Comparison of ENCODE assay signal across 8 cellular contexts in the genomic region with DNA sequence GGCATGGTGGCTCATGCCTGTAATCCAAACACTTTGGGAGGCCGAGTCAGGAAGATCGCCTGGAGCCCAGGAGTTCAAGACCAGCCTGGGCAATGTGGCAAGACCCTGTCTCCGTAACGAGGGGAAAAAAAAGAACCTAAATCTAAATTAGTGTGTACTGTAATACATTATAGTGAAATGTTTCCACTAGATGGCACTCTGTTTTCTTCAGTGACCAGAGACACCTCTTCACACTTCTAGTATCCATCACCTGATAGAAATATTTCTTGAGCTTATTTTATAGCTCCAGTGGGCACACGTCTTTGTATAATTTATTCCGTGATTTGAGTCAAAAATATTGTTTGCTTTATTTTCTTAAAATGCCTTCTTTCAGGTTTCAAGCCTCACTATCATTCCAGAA.
DNase-seq lines count a peak whose midpoint lies in the region; ATAC-seq, FAIRE-seq and TF ChIP-seq lines count a peak whose summit lies in the region.

No MANE protein-coding gene starts in this region.

- H4K91ac ChIP-seq in neuronal stem cell (ENCODE audit: low read depth, low read length, poor library complexity) = no peak overlapping the region

- DNase-seq in D721Med (ENCODE audit: insufficient read length, low spot score) (no peak), NOMO-1 treated with dmso at 0.1 percent for 144 hours (lab: John Stamatoyannopoulos, UW; ENCODE audit: unreplicated experiment) (peak; percentile 26), colonic mucosa (no peak), retinal pigment epithelial cell (ENCODE audit: low read depth) (no peak), neuronal stem cell (ENCODE audit: low spot score) (no peak)

- no peak overlapping the region for H3K4me3 ChIP-seq in colonic mucosa
- H3K4me3 ChIP-seq in retinal pigment epithelial cell (ENCODE audit: low read length) = no peak overlapping the region
- H3K4me3 ChIP-seq in neuronal stem cell (ENCODE audit: low read length in 2 of 2) = no peak overlapping the region

- no CpG with 5 or more reads among the region's 6 CpGs for WGBS in neuronal stem cell (ENCODE audit: extremely low coverage in 2 of 2, insufficient read length in 2 of 2, insufficient replicate concordance in 1 of 2), 2 donors

- H2AFZ ChIP-seq in neuronal stem cell (ENCODE audit: low read length) = no peak overlapping the region

- H3K27ac ChIP-seq in colonic mucosa (no peak overlapping the region), neuronal stem cell (replicated peaks; ENCODE audit: low read length) (no peak overlapping the region)

- no peak for FAIRE-seq in D721Med (lab: Jason Lieb, UNC)

- H3K4me1 ChIP-seq in colonic mucosa (no peaks in the 10 kb centered on the region), neuronal stem cell (ENCODE audit: control insufficient read depth in 2 of 2, insufficient read depth in 1 of 2, low read depth in 1 of 2, low read length in 2 of 2) (peaks cover 0 to 13% of the 10 kb centered on the region in 2 donors)

- H3K14ac ChIP-seq in neuronal stem cell (ENCODE audit: low read length) = no peak overlapping the region

- intact Hi-C loops in colonic mucosa (cut with DNase I) = loop anchor here (10.0 kb wide), 1 partner anchor 573 kb away; no protein-coding TSS in a partner anchor

- ATAC-seq in GM21723 (IDR thresholded peaks at IDR 0.05; ENCODE audit: unreplicated experiment) (peak; percentile 58), HG03039 (IDR thresholded peaks at IDR 0.05; ENCODE audit: unreplicated experiment) (no peak), HG03135 (IDR thresholded peaks at IDR 0.05; ENCODE audit: unreplicated experiment) (no peak)

- H2BK12ac ChIP-seq in neuronal stem cell (ENCODE audit: low read length) = no peak overlapping the region

- no peak overlapping the region for H3K23ac ChIP-seq in neuronal stem cell (ENCODE audit: low read depth, low read length, poor library complexity)

- H3K9ac ChIP-seq in colonic mucosa (ENCODE audit: low read depth in 2 of 2, low read length in 2 of 2) (no peak overlapping the region), neuronal stem cell (ENCODE audit: low read depth, low read length, poor library complexity) (no peak overlapping the region)

- peaks cover 2% of the 10 kb centered on the region for H3K79me1 ChIP-seq in neuronal stem cell (ENCODE audit: low read depth, low read length)

- H3K18ac ChIP-seq in neuronal stem cell (ENCODE audit: low read length) = no peak overlapping the region

- H3K4me2 ChIP-seq in neuronal stem cell (ENCODE audit: insufficient read depth, low read length, poor library complexity, severe bottlenecking) = no peak overlapping the region

- H3K4ac ChIP-seq in neuronal stem cell (ENCODE audit: low read length) = no peak overlapping the region

- no peaks in the 10 kb centered on the region for H3K27me3 ChIP-seq in colonic mucosa
- H3K27me3 ChIP-seq in neuronal stem cell (ENCODE audit: control insufficient read depth in 3 of 3, insufficient read depth in 3 of 3, low read depth in 1 of 3, low read length in 3 of 3) = no peaks in the 10 kb centered on the region

- no peak overlapping the region for H2BK120ac ChIP-seq in neuronal stem cell (ENCODE audit: low read depth, low read length)

- no peak overlapping the region for H4K8ac ChIP-seq in neuronal stem cell (ENCODE audit: low read depth, low read length)

- H2AK5ac ChIP-seq in neuronal stem cell (ENCODE audit: low read depth, low read length) = no peak overlapping the region

- H2BK5ac ChIP-seq in neuronal stem cell (ENCODE audit: low read length) = no peak overlapping the region

- no peak overlapping the region for H2BK15ac ChIP-seq in neuronal stem cell (ENCODE audit: low read length)

- TF ChIP-seq CTCF in D721Med (IDR thresholded peaks at IDR 0.05; ENCODE audit: insufficient read depth, missing control alignments) (peak; percentile 30), colonic mucosa (IDR thresholded peaks at IDR 0.05) (peak; percentile 22), retinal pigment epithelial cell (conservative IDR thresholded peaks at IDR 0.05; ENCODE audit: low read depth, low read length) (peak; percentile 21)

- H3K9me3 ChIP-seq in colonic mucosa (no peaks in the 10 kb centered on the region), neuronal stem cell (replicated peaks in 1 of 2; ENCODE audit: control insufficient read depth in 2 of 2, insufficient read depth in 1 of 2, low read depth in 1 of 2, low read length in 2 of 2) (no peaks in the 10 kb centered on the region)

- no peaks in the 10 kb centered on the region for H3K36me3 ChIP-seq in colonic mucosa
- peaks cover 0 to 10% of the 10 kb centered on the region in 2 donors for H3K36me3 ChIP-seq in neuronal stem cell (replicated peaks in 1 of 2; ENCODE audit: control insufficient read depth in 2 of 2, insufficient read depth in 2 of 2, low read length in 2 of 2)
